ENCODE assay signal across 8 cellular contexts in genomic region chr17:7045492-7046126, GRCh38. TPM values are rescaled to one million over a fixed set of nuclear protein-coding genes. Genes with fewer than 3 reads are reported as not detected.
A peak's percentile ranks its signal among the peaks of the same experiment; 100 is the strongest.
DNase-seq lines count a peak whose midpoint lies in the region; ATAC-seq and TF ChIP-seq lines count a peak whose summit lies in the region.

No MANE protein-coding gene starts in this region.

- H3F3A ChIP-seq in GM23338 (replicated peaks; ENCODE audit: low read depth), result peaks cover 14% of the 10 kb centered on the region; the same call in 1 of the 2 replicates

- POLR2A ChIA-PET in HEK293T (lab: Yijun Ruan, JAX), result interaction anchor here (0.7 to 3.8 kb wide), 11 partner anchors 9 to 515 kb away, joined by 3 to 33 read pairs (median 4); partner anchors contain the start of genes ACADVL, DLG4, NEURL4 and RNASEK

- no peaks in the 10 kb centered on the region for H3K9me3 ChIP-seq in BLaER1

- H3K27me3 Mint-ChIP-seq in GM23338 (ENCODE audit: insufficient read depth, low read depth, poor library complexity) (peaks cover 51% of the 10 kb centered on the region), osteocyte (ENCODE audit: unreplicated experiment) (peaks cover 24% of the 10 kb centered on the region)
- peaks cover 58% of the 10 kb centered on the region for H3K27me3 Mint-ChIP-seq in activated naive CD4-positive, alpha-beta T cell treated with anti-CD3 and anti-CD28 coated beads, Interleukin-2, amount 10 ng/mL, durations not matched to agents 7 days and 5 days

- ATAC-seq in GM23338, result no peak

- CTCF ChIA-PET in activated naive CD4-positive, alpha-beta T cell treated with anti-CD3 and anti-CD28 coated beads, Interleukin-2, amount 10 ng/mL, durations not matched to agents 7 days and 5 days (lab: Charles Lee), result interaction anchor here (0.6 to 13.2 kb wide), 27 partner anchors 8 to 544 kb away, joined by 3 to 270 read pairs (median 4); partner anchors contain the start of genes SLC16A13 and SOX15
- CTCF ChIA-PET in HEK293T (lab: Yijun Ruan, JAX), result interaction anchor here (0.6 to 2.4 kb wide), 14 partner anchors 10 to 887 kb away, joined by 3 to 25 read pairs (median 4); partner anchors contain the start of genes ASGR1 and SLC16A13

- H3K4me3 ChIP-seq in BLaER1, result no peak overlapping the region
- peak overlapping the region; percentile 65 for H3K4me3 ChIP-seq in GM23338

- no peaks in the 10 kb centered on the region for H3K79me2 ChIP-seq in GM23338 (replicated peaks; ENCODE audit: insufficient read depth)

- peak; percentile 83 to 100 for TF ChIP-seq CTCF in GM23338 (conservative IDR thresholded peaks at IDR 0.05; ENCODE audit: low read depth in 2 of 2)
- peak; percentile 87 for TF ChIP-seq CTCF in osteocyte (IDR thresholded peaks at IDR 0.05)

- H3K36me3 ChIP-seq in BLaER1 (no peaks in the 10 kb centered on the region), GM23338 (ENCODE audit: insufficient read depth) (no peaks in the 10 kb centered on the region)

- H3K36me3 Mint-ChIP-seq in GM23338 (ENCODE audit: low read depth) (no peaks in the 10 kb centered on the region), osteocyte (ENCODE audit: unreplicated experiment) (no peaks in the 10 kb centered on the region)
- no peaks in the 10 kb centered on the region for H3K36me3 Mint-ChIP-seq in activated naive CD4-positive, alpha-beta T cell treated with anti-CD3 and anti-CD28 coated beads, Interleukin-2, amount 10 ng/mL, durations not matched to agents 7 days and 5 days

- no peak overlapping the region for H3K9ac ChIP-seq in BLaER1

- peaks cover 50% of the 10 kb centered on the region for H3K27me3 ChIP-seq in BLaER1
- peaks cover 68% of the 10 kb centered on the region for H3K27me3 ChIP-seq in GM23338 (ENCODE audit: insufficient read depth)

- H3K27ac ChIP-seq in BLaER1 (no peak overlapping the region), GM23338 (ENCODE audit: low read depth) (no peak overlapping the region)

- no peak overlapping the region for H2AFZ ChIP-seq in GM23338

- H3K9me2 ChIP-seq in GM23338 (ENCODE audit: insufficient read depth), result no peaks in the 10 kb centered on the region

- H4K20me1 ChIP-seq in BLaER1 (no peaks in the 10 kb centered on the region), GM23338 (replicated peaks; ENCODE audit: insufficient read depth) (peaks cover 6% of the 10 kb centered on the region; the same call in 1 of the 2 replicates)

- H3K9me3 Mint-ChIP-seq in GM23338 (no peaks in the 10 kb centered on the region), osteocyte (ENCODE audit: unreplicated experiment) (no peaks in the 10 kb centered on the region)
- H3K9me3 Mint-ChIP-seq in activated naive CD4-positive, alpha-beta T cell treated with anti-CD3 and anti-CD28 coated beads, Interleukin-2, amount 10 ng/mL, durations not matched to agents 7 days and 5 days, result no peaks in the 10 kb centered on the region

- H3K4me1 Mint-ChIP-seq in GM23338 (peaks cover 29% of the 10 kb centered on the region), osteocyte (ENCODE audit: unreplicated experiment) (peaks cover 28% of the 10 kb centered on the region)
- H3K4me1 Mint-ChIP-seq in activated naive CD4-positive, alpha-beta T cell treated with anti-CD3 and anti-CD28 coated beads, Interleukin-2, amount 10 ng/mL, durations not matched to agents 7 days and 5 days, result peaks cover 43% of the 10 kb centered on the region

- DNase-seq in GM23338 (ENCODE audit: low spot score) (peak; percentile 76), NCI-H526 (lab: John Stamatoyannopoulos, UW) (peak; percentile 54 to 69), fibroblast of the conjunctiva (ENCODE audit: low read depth) (peak; percentile 75), osteocyte (ENCODE audit: extremely low spot score, unreplicated experiment) (no peak), cortex of kidney (lab: John Stamatoyannopoulos, UW) (no peak), HEK293T (ENCODE audit: extremely low spot score) (no peak)
- DNase-seq in activated naive CD4-positive, alpha-beta T cell treated with anti-CD3 and anti-CD28 coated beads, Interleukin-2, amount 10 ng/mL, durations not matched to agents 7 days and 5 days, result peak; percentile 59

- H3K4me3 Mint-ChIP-seq in GM23338, result peak overlapping the region; percentile 72
- peak overlapping the region; percentile 65 for H3K4me3 Mint-ChIP-seq in activated naive CD4-positive, alpha-beta T cell treated with anti-CD3 and anti-CD28 coated beads, Interleukin-2, amount 10 ng/mL, durations not matched to agents 7 days and 5 days
- no peak overlapping the region for H3K4me3 Mint-ChIP-seq in osteocyte (ENCODE audit: unreplicated experiment)

- H3K4me1 ChIP-seq in BLaER1 (peaks cover 60% of the 10 kb centered on the region), GM23338 (ENCODE audit: insufficient read depth) (peaks cover 18% of the 10 kb centered on the region; the same call in 1 of the 2 replicates)

- H3K27ac Mint-ChIP-seq in GM23338 (no peak overlapping the region), osteocyte (ENCODE audit: unreplicated experiment) (no peak overlapping the region)
- peak overlapping the region; percentile 71 for H3K27ac Mint-ChIP-seq in activated naive CD4-positive, alpha-beta T cell treated with anti-CD3 and anti-CD28 coated beads, Interleukin-2, amount 10 ng/mL, durations not matched to agents 7 days and 5 days

- peak overlapping the region; percentile 85 for H3K4me2 ChIP-seq in BLaER1
- peak overlapping the region; percentile 96 for H3K4me2 ChIP-seq in GM23338

TF ChIP-seq in HEK293T, 16 proteins besides CTCF, POLR2A, EP300 and RAD21:
- TF ChIP-seq TARDBP (IDR thresholded peaks at IDR 0.05), result no peak
- TF ChIP-seq FOXK2 (IDR thresholded peaks at IDR 0.05), result no peak
- TF ChIP-seq SP1 (IDR thresholded peaks at IDR 0.05), result no peak
- TF ChIP-seq ARNT (IDR thresholded peaks at IDR 0.05), result no peak
- TF ChIP-seq PKNOX1 (IDR thresholded peaks at IDR 0.05), result no peak
- TF ChIP-seq SUZ12 (IDR thresholded peaks at IDR 0.05), result no peak
- no peak for TF ChIP-seq LEF1 (IDR thresholded peaks at IDR 0.05; ENCODE audit: borderline replicate concordance)
- no peak for TF ChIP-seq NFRKB (IDR thresholded peaks at IDR 0.05)

RNA-seq across cellular contexts. Expression of gene SLC16A11, which starts 1.7 kb away (rescaled TPM):
- total RNA-seq in GM23338 (2014; rRNA removed; shearing (Covaris generic)), result 0.42 TPM in 1 of 2 replicates, not detected in the other
- 0.68 and 1.4 TPM in 2 replicates for polyA plus RNA-seq in GM23338 (2016; fragmentation: Nextera tagmentation; extraction: Ambion mirVana)
- total RNA-seq in osteocyte, result 0.57 and 0.75 TPM in 2 replicates

RNA-seq across cellular contexts. Expression of gene SLC16A13, which starts 9.8 kb away (rescaled TPM):
- 4.4 and 4.7 TPM in 2 replicates for total RNA-seq in GM23338 (2014; rRNA removed; shearing (Covaris generic))
- polyA plus RNA-seq in GM23338 (2016; fragmentation: Nextera tagmentation; extraction: Ambion mirVana), result 1.2 and 2.2 TPM in 2 replicates
- 4.4 and 7.9 TPM in 2 replicates for total RNA-seq in osteocyte

RNA-seq across cellular contexts. Expression of gene BCL6B, which starts 22.8 kb away (rescaled TPM):
- 4.2 and 4.5 TPM in 2 replicates for total RNA-seq in GM23338 (2014; rRNA removed; shearing (Covaris generic))
- 2.1 and 3.3 TPM in 2 replicates for polyA plus RNA-seq in GM23338 (2016; fragmentation: Nextera tagmentation; extraction: Ambion mirVana)
- total RNA-seq in osteocyte, result not detected in 2 replicates

RNA-seq across cellular contexts. Expression of gene RNASEK, which starts 33.2 kb away (rescaled TPM):
- total RNA-seq in GM23338 (2014; rRNA removed; shearing (Covaris generic)), result 126 and 134 TPM in 2 replicates
- 296 and 298 TPM in 2 replicates for polyA plus RNA-seq in GM23338 (2016; fragmentation: Nextera tagmentation; extraction: Ambion mirVana)
- total RNA-seq in osteocyte, result 255 and 269 TPM in 2 replicates

RNA-seq across cellular contexts. Expression of gene CLEC10A, which starts 34.4 kb away (rescaled TPM):
- not detected in 2 replicates for total RNA-seq in GM23338 (2014; rRNA removed; shearing (Covaris generic))
- polyA plus RNA-seq in GM23338 (2016; fragmentation: Nextera tagmentation; extraction: Ambion mirVana), result not detected in 2 replicates
- not detected in 2 replicates for total RNA-seq in osteocyte

Comparison
In these comparisons a context has a peak if more than half of its experiments do, and no peak if none do; other contexts are left out.
1. DNase-seq: peak in GM23338 (single experiment), NCI-H526 (2 of 2), activated naive CD4-positive, alpha-beta T cell treated with anti-CD3 and anti-CD28 coated beads, Interleukin-2, amount 10 ng/mL, durations not matched to agents 7 days and 5 days (single experiment) and fibroblast of the conjunctiva (single experiment); none in osteocyte (single experiment), cortex of kidney (single experiment) and HEK293T (single experiment).